ENCODE assay signal across 15 cellular contexts in the genomic region with DNA sequence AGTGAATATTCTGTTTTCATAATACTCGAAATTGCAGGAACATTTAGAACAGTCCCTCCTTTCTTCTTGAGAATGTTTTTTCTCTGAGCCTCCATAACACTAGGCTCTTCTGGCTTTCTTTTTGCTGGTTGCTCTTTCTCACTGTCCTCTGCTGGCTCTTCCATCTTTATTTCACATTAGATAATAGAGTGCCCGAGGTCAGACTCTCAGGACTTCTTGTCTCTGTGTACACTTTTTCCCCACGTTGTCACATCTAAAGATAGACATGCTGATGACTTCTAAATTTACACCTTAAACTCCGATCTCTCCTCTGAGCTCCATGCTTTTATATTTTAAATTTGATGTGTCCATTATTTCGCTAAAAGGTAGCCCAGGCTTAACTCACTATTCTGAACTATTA. TPM values are rescaled to one million over a fixed set of nuclear protein-coding genes. Genes with fewer than 3 reads are reported as not detected.
DNase-seq lines count a peak whose midpoint lies in the region; ATAC-seq and TF ChIP-seq lines count a peak whose summit lies in the region.
"Had no signal": no experiment of that assay in that cellular context is flagged by ENCODE, and none has a peak within 500 bp of the region (broad histone marks: within the 10 kb centered on the region; RNA-seq: fewer than 3 reads in every experiment).

No MANE protein-coding gene starts in this region.

- no peak for DNase-seq in activated naive CD4-positive, alpha-beta T cell treated with anti-CD3 and anti-CD28 coated beads for 36 hours
- DNase-seq in activated CD4-positive, alpha-beta memory T cell treated with anti-CD3 and anti-CD28 coated beads, Interleukin-2, amount 10 ng/mL, durations not matched to agents 7 days and 5 days, result no peak
- DNase-seq in activated T-helper 2 cell treated with anti-CD3 and anti-CD28 coated beads, Interferon-gamma antibody, Interleukin-2, Interleukin-4, amounts not matched to agents 10 μg/mL and 5 μg/mL and 100 μg/mL, durations not matched to agents 14 hours and 24 hours and 36 hours (ENCODE audit: low spot score), result no peak
- DNase-seq in psoas muscle, result no peak
- no peak for DNase-seq in brain microvascular endothelial cell
- DNase-seq in amygdala (lab: John Stamatoyannopoulos, UW), result no peak
- DNase-seq: Calu3; CD4-positive, alpha-beta T cell; Kasumi-1; NCI-H1105 treated with DMSO at 0.1 percent for 48 hours; NCI-H1930; NCI-H510A; NCI-H82 had no signal

- no peak for TF ChIP-seq CTCF in psoas muscle (IDR thresholded peaks at IDR 0.05)
- no peak for TF ChIP-seq CTCF in brain microvascular endothelial cell (IDR thresholded peaks at IDR 0.05; ENCODE audit: low read depth, low read length, missing control alignments)

- H3K27ac Mint-ChIP-seq in activated naive CD4-positive, alpha-beta T cell treated with anti-CD3 and anti-CD28 coated beads, Interleukin-2, amount 50 U/mL, for 24 hours, result peak overlapping the region; percentile 94
- no peak overlapping the region for H3K27ac Mint-ChIP-seq in activated naive CD4-positive, alpha-beta T cell treated with anti-CD3 and anti-CD28 coated beads for 36 hours
- peak overlapping the region; percentile 67 for H3K27ac Mint-ChIP-seq in activated CD4-positive, alpha-beta memory T cell treated with anti-CD3 and anti-CD28 coated beads, Interleukin-2, amount 10 ng/mL, durations not matched to agents 7 days and 5 days
- H3K27ac Mint-ChIP-seq in activated T-helper 2 cell treated with anti-CD3 and anti-CD28 coated beads, Interferon-gamma antibody, Interleukin-2, Interleukin-4, amounts not matched to agents 10 μg/mL and 5 μg/mL and 100 μg/mL, durations not matched to agents 14 hours and 24 hours and 36 hours, result peak overlapping the region; percentile 74
- H3K27ac Mint-ChIP-seq: B cell; CD4-positive, alpha-beta T cell had no signal

- intact Hi-C loops in activated naive CD4-positive, alpha-beta T cell treated with anti-CD3 and anti-CD28 coated beads for 36 hours (cut with micrococcal nuclease), result loop anchor here (2.0 kb wide), 1 partner anchor 15 kb away; no protein-coding TSS in a partner anchor
- intact Hi-C loops in activated T-helper 2 cell treated with anti-CD3 and anti-CD28 coated beads, Interferon-gamma antibody, Interleukin-2, Interleukin-4, amounts not matched to agents 10 μg/mL and 5 μg/mL and 100 μg/mL, durations not matched to agents 14 hours and 24 hours and 36 hours (cut with micrococcal nuclease), result no loop called here
- intact Hi-C loops in psoas muscle (cut with DNase I), result no loop called here

- H3K4me1 ChIP-seq in psoas muscle, result peaks cover 5% of the 10 kb centered on the region

- WGBS in psoas muscle, 3 donors, result 56 to 61% (median 56%) methylated on average over 5 of the region's 5 CpGs

- peak in 3 of 4 donors; percentile 34 to 70 (median 61) for ATAC-seq in psoas muscle

- no peaks in the 10 kb centered on the region for H3K27me3 ChIP-seq in psoas muscle (ENCODE audit: insufficient read depth in 3 of 3, low read length in 2 of 3)
- H3K27me3 ChIP-seq in brain microvascular endothelial cell (replicated peaks), result no peaks in the 10 kb centered on the region

- no peak overlapping the region for H3K4me3 ChIP-seq in psoas muscle
- no peak overlapping the region for H3K4me3 ChIP-seq in brain microvascular endothelial cell (ENCODE audit: low read depth, low read length)

- peaks cover 72% of the 10 kb centered on the region for H3K4me1 Mint-ChIP-seq in activated naive CD4-positive, alpha-beta T cell treated with anti-CD3 and anti-CD28 coated beads, Interleukin-2, amount 50 U/mL, for 24 hours
- peaks cover 63% of the 10 kb centered on the region for H3K4me1 Mint-ChIP-seq in activated naive CD4-positive, alpha-beta T cell treated with anti-CD3 and anti-CD28 coated beads for 36 hours (ENCODE audit: low read depth)
- peaks cover 61% of the 10 kb centered on the region for H3K4me1 Mint-ChIP-seq in activated CD4-positive, alpha-beta memory T cell treated with anti-CD3 and anti-CD28 coated beads, Interleukin-2, amount 10 ng/mL, durations not matched to agents 7 days and 5 days
- H3K4me1 Mint-ChIP-seq in activated T-helper 2 cell treated with anti-CD3 and anti-CD28 coated beads, Interferon-gamma antibody, Interleukin-2, Interleukin-4, amounts not matched to agents 10 μg/mL and 5 μg/mL and 100 μg/mL, durations not matched to agents 14 hours and 24 hours and 36 hours (ENCODE audit: low read depth), result peaks cover 62% of the 10 kb centered on the region

- no peaks in the 10 kb centered on the region for H3K9me3 ChIP-seq in psoas muscle

- CTCF ChIA-PET in activated naive CD4-positive, alpha-beta T cell treated with anti-CD3 and anti-CD28 coated beads for 36 hours (lab: Charles Lee), result no interaction called here
- CTCF ChIA-PET in activated CD4-positive, alpha-beta memory T cell treated with anti-CD3 and anti-CD28 coated beads, Interleukin-2, amount 10 ng/mL, durations not matched to agents 7 days and 5 days (lab: Charles Lee), result no interaction called here

- peaks cover 13% of the 10 kb centered on the region for H3K9me3 Mint-ChIP-seq in activated naive CD4-positive, alpha-beta T cell treated with anti-CD3 and anti-CD28 coated beads, Interleukin-2, amount 50 U/mL, for 24 hours
- H3K9me3 Mint-ChIP-seq in activated naive CD4-positive, alpha-beta T cell treated with anti-CD3 and anti-CD28 coated beads for 36 hours, result no peaks in the 10 kb centered on the region
- H3K9me3 Mint-ChIP-seq in activated CD4-positive, alpha-beta memory T cell treated with anti-CD3 and anti-CD28 coated beads, Interleukin-2, amount 10 ng/mL, durations not matched to agents 7 days and 5 days, result peaks cover 3% of the 10 kb centered on the region
- H3K9me3 Mint-ChIP-seq in activated T-helper 2 cell treated with anti-CD3 and anti-CD28 coated beads, Interferon-gamma antibody, Interleukin-2, Interleukin-4, amounts not matched to agents 10 μg/mL and 5 μg/mL and 100 μg/mL, durations not matched to agents 14 hours and 24 hours and 36 hours, result peaks cover 9% of the 10 kb centered on the region
- H3K9me3 Mint-ChIP-seq: CD4-positive, alpha-beta T cell had no signal

- no peaks in the 10 kb centered on the region for H3K36me3 ChIP-seq in psoas muscle (ENCODE audit: insufficient read depth in 1 of 2, low read depth in 1 of 2)
- no peaks in the 10 kb centered on the region for H3K36me3 ChIP-seq in brain microvascular endothelial cell (replicated peaks)

- no peaks in the 10 kb centered on the region for H3K27me3 Mint-ChIP-seq in activated naive CD4-positive, alpha-beta T cell treated with anti-CD3 and anti-CD28 coated beads, Interleukin-2, amount 50 U/mL, for 24 hours
- no peaks in the 10 kb centered on the region for H3K27me3 Mint-ChIP-seq in activated naive CD4-positive, alpha-beta T cell treated with anti-CD3 and anti-CD28 coated beads for 36 hours (ENCODE audit: low read depth)
- H3K27me3 Mint-ChIP-seq in activated CD4-positive, alpha-beta memory T cell treated with anti-CD3 and anti-CD28 coated beads, Interleukin-2, amount 10 ng/mL, durations not matched to agents 7 days and 5 days, result no peaks in the 10 kb centered on the region
- H3K27me3 Mint-ChIP-seq in activated T-helper 2 cell treated with anti-CD3 and anti-CD28 coated beads, Interferon-gamma antibody, Interleukin-2, Interleukin-4, amounts not matched to agents 10 μg/mL and 5 μg/mL and 100 μg/mL, durations not matched to agents 14 hours and 24 hours and 36 hours (ENCODE audit: low read depth), result no peaks in the 10 kb centered on the region
- H3K27me3 Mint-ChIP-seq: B cell; CD4-positive, alpha-beta T cell had no signal

- peak overlapping the region; percentile 27 for H3K4me3 Mint-ChIP-seq in activated naive CD4-positive, alpha-beta T cell treated with anti-CD3 and anti-CD28 coated beads, Interleukin-2, amount 50 U/mL, for 24 hours
- H3K4me3 Mint-ChIP-seq in activated naive CD4-positive, alpha-beta T cell treated with anti-CD3 and anti-CD28 coated beads for 36 hours, result no peak overlapping the region
- H3K4me3 Mint-ChIP-seq in activated CD4-positive, alpha-beta memory T cell treated with anti-CD3 and anti-CD28 coated beads, Interleukin-2, amount 10 ng/mL, durations not matched to agents 7 days and 5 days, result no peak overlapping the region
- no peak overlapping the region for H3K4me3 Mint-ChIP-seq in activated T-helper 2 cell treated with anti-CD3 and anti-CD28 coated beads, Interferon-gamma antibody, Interleukin-2, Interleukin-4, amounts not matched to agents 10 μg/mL and 5 μg/mL and 100 μg/mL, durations not matched to agents 14 hours and 24 hours and 36 hours (ENCODE audit: low read depth)
- H3K4me3 Mint-ChIP-seq: B cell; CD4-positive, alpha-beta T cell had no signal

- POLR2A ChIA-PET in activated CD4-positive, alpha-beta memory T cell treated with anti-CD3 and anti-CD28 coated beads, Interleukin-2, amount 10 ng/mL, durations not matched to agents 7 days and 5 days (lab: Charles Lee), result interaction anchor here (0.8 to 1.8 kb wide), 4 partner anchors 11 to 64 kb away, joined by 3 to 7 read pairs (median 5); no protein-coding TSS in a partner anchor

- in situ Hi-C loops in brain microvascular endothelial cell (cut with HindIII; ENCODE audit: low pct_ligation_motif_present, low sequenced_read_pairs), result no loop called here

- H3K27ac ChIP-seq in psoas muscle (no peak overlapping the region), brain microvascular endothelial cell (no peak overlapping the region)

- H3K36me3 Mint-ChIP-seq in activated naive CD4-positive, alpha-beta T cell treated with anti-CD3 and anti-CD28 coated beads, Interleukin-2, amount 50 U/mL, for 24 hours, result peaks cover 8% of the 10 kb centered on the region
- H3K36me3 Mint-ChIP-seq in activated naive CD4-positive, alpha-beta T cell treated with anti-CD3 and anti-CD28 coated beads for 36 hours (ENCODE audit: low read depth), result no peaks in the 10 kb centered on the region
- H3K36me3 Mint-ChIP-seq in activated CD4-positive, alpha-beta memory T cell treated with anti-CD3 and anti-CD28 coated beads, Interleukin-2, amount 10 ng/mL, durations not matched to agents 7 days and 5 days (ENCODE audit: low read depth), result peaks cover 15% of the 10 kb centered on the region
- H3K36me3 Mint-ChIP-seq in activated T-helper 2 cell treated with anti-CD3 and anti-CD28 coated beads, Interferon-gamma antibody, Interleukin-2, Interleukin-4, amounts not matched to agents 10 μg/mL and 5 μg/mL and 100 μg/mL, durations not matched to agents 14 hours and 24 hours and 36 hours (ENCODE audit: low read depth), result peaks cover 22% of the 10 kb centered on the region

RNA-seq across cellular contexts. Expression of gene LRRN3, which starts 15.4 kb away (rescaled TPM):
- 1 to 10 TPM; 5.4 to 5.8 TPM for total RNA-seq in activated naive CD4-positive, alpha-beta T cell treated with anti-CD3 and anti-CD28 coated beads for 36 hours
- 10 to 100 TPM; 18.0 to 19.2 TPM for total RNA-seq in activated CD4-positive, alpha-beta memory T cell treated with anti-CD3 and anti-CD28 coated beads, Interleukin-2, amount 10 ng/mL, durations not matched to agents 7 days and 5 days
- 28.0 and 29.4 TPM in 2 replicates for total RNA-seq in activated T-helper 2 cell treated with anti-CD3 and anti-CD28 coated beads, Interferon-gamma antibody, Interleukin-2, Interleukin-4, amounts not matched to agents 10 μg/mL and 5 μg/mL and 100 μg/mL, durations not matched to agents 14 hours and 24 hours and 36 hours
- 1 to 10 TPM in 1 of 4 donors, under 1 TPM in 3; 0.15 to 1.5 (median 0.38) TPM for total RNA-seq in psoas muscle
- polyA plus RNA-seq in psoas muscle, result 1 to 10 TPM in 1 of 3 donors, under 1 TPM in 2; 0.69 to 1.9 (median 0.82) TPM
- total RNA-seq: Calu3 had no signal
